Comparison of ENCODE assay signal across 8 cellular contexts in the genomic region with DNA sequence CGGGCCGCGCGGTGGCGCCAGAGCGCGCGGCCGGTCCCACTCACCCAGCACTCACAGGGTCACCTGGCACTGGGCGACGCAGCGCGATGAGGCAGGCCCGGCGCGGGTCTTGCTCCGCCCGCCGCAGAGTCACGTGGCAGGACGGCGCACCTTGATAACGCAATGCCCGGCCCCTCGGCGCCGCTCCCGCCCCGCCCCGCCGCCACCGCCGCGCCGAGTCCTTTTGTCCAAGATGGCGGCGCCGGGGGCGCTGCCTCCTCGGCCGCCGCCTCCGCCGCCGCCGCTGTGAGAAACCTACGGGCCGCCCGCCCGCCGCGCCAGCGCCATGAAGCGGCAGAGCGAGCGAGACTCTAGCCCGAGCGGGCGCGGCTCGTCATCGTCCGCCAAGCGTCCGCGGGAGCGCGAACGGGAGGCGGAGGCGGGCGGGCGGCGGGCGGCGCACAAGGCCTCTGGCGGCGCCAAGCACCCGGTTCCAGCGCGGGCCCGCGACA. TPM values are rescaled to one million over a fixed set of nuclear protein-coding genes. Genes with fewer than 3 reads are reported as not detected.
A peak's percentile ranks its signal among the peaks of the same experiment; 100 is the strongest.
DNase-seq lines count a peak whose midpoint lies in the region; TF ChIP-seq lines count a peak whose summit lies in the region.

RBM15B (plus strand) TSS at position 211 of the 491 bp plus-strand sequence; CDS start at position 326, 115 bp downstream.

- peak within 1 kb of the TSS; percentile 29 for H2AFZ ChIP-seq in neural cell (ENCODE audit: low read depth, low read length)

- no peaks in the 10 kb centered on the region for H3K27me3 ChIP-seq in neural cell (ENCODE audit: insufficient read depth, low read depth, low read length)
- no peaks in the 10 kb centered on the region for H3K27me3 ChIP-seq in stomach smooth muscle (ENCODE audit: control insufficient read depth in 1 of 2, insufficient read depth in 2 of 2, low read length in 2 of 2)

- H4K20me1 ChIP-seq in neural cell (ENCODE audit: insufficient read depth), result peaks cover 8% of the 10 kb centered on the region

- TF ChIP-seq CTCF in neural cell (IDR thresholded peaks at IDR 0.05; ENCODE audit: poor library complexity, severe bottlenecking), result peak; percentile 98

- no peaks in the 10 kb centered on the region for H3K9me2 ChIP-seq in neural cell (ENCODE audit: insufficient read depth, low read length)

- peaks cover 28% of the 10 kb centered on the region for H3K36me3 ChIP-seq in neural cell (ENCODE audit: insufficient read depth, low read length)
- H3K36me3 ChIP-seq in stomach smooth muscle (ENCODE audit: control insufficient read depth in 2 of 2, insufficient read depth in 2 of 2, low read length in 2 of 2), result peaks cover 40 to 48% of the 10 kb centered on the region in 2 donors

- peak; percentile 71 for TF ChIP-seq RAD21 in neural cell (conservative IDR thresholded peaks at IDR 0.05)

- H3K79me2 ChIP-seq in neural cell (replicated peaks; ENCODE audit: insufficient read depth, low read length), result peaks cover 39% of the 10 kb centered on the region

- H3K4me3 ChIP-seq in neural cell (ENCODE audit: low read length), result peak within 1 kb of the TSS; percentile 90
- peak within 1 kb of the TSS; percentile 54 to 78 for H3K4me3 ChIP-seq in stomach smooth muscle (ENCODE audit: low read length in 2 of 2)

- H3K9me3 ChIP-seq in neural cell (ENCODE audit: low read length), result no peaks in the 10 kb centered on the region
- no peaks in the 10 kb centered on the region for H3K9me3 ChIP-seq in stomach smooth muscle (ENCODE audit: control insufficient read depth in 2 of 2, low read length in 2 of 2)

- H3K4me2 ChIP-seq in neural cell (ENCODE audit: low read length), result peak within 1 kb of the TSS; percentile 69

- peak within 1 kb of the TSS; percentile 87 for H3K27ac ChIP-seq in neural cell (ENCODE audit: low read length)
- peak within 1 kb of the TSS; percentile 60 for H3K27ac ChIP-seq in stomach smooth muscle (ENCODE audit: low read length)

- peak within 1 kb of the TSS; percentile 88 for H3K9ac ChIP-seq in neural cell (ENCODE audit: low read length)
- H3K9ac ChIP-seq in stomach smooth muscle (ENCODE audit: low read length in 2 of 2), result peak within 1 kb of the TSS; percentile 54 to 72

- DNase-seq in ELF-1 (ENCODE audit: low read depth, low spot score), result peak; percentile 99
- peak; percentile 91 for DNase-seq in H4 (ENCODE audit: low spot score)
- DNase-seq in LoVo (ENCODE audit: low spot score), result peak; percentile 98
- DNase-seq in SHP77 (lab: John Stamatoyannopoulos, UW), result peak; percentile 91 to 92
- peak; percentile 99 for DNase-seq in activated effector memory CD4-positive, alpha-beta T cell treated with anti-CD3 and anti-CD28 coated beads, Interleukin-2, amount 50 U/mL, for 16 hours
- DNase-seq in fibroblast of the conjunctiva (ENCODE audit: low read depth), result peak; percentile 92

- peaks cover 5% of the 10 kb centered on the region for H3F3A ChIP-seq in neural cell (ENCODE audit: insufficient read depth, low read length, poor library complexity, severe bottlenecking)

- H3K4me1 ChIP-seq in stomach smooth muscle (ENCODE audit: control insufficient read depth, insufficient read depth, low read length), result peaks cover 61% of the 10 kb centered on the region

- TF ChIP-seq EP300 in neural cell (conservative IDR thresholded peaks at IDR 0.05; ENCODE audit: poor library complexity, severe bottlenecking), result peak; percentile 63

TF ChIP-seq in neural cell, 6 proteins besides CTCF, POLR2A, EP300 and RAD21:
- peak; percentile 68 for TF ChIP-seq TAF1 (IDR thresholded peaks at IDR 0.05; ENCODE audit: low read depth)
- TF ChIP-seq SMC3 (conservative IDR thresholded peaks at IDR 0.05; ENCODE audit: poor library complexity), result peak; percentile 80
- peak; percentile 88 for TF ChIP-seq POLR2AphosphoS5 (IDR thresholded peaks at IDR 0.05)
- no peak for TF ChIP-seq EZH2 (IDR thresholded peaks at IDR 0.05; ENCODE audit: borderline replicate concordance, insufficient read depth, low read length, poor library complexity, severe bottlenecking)
- peak; percentile 65 for TF ChIP-seq MXI1 (conservative IDR thresholded peaks at IDR 0.05; ENCODE audit: poor library complexity, severe bottlenecking)
- TF ChIP-seq, protein P1, sequence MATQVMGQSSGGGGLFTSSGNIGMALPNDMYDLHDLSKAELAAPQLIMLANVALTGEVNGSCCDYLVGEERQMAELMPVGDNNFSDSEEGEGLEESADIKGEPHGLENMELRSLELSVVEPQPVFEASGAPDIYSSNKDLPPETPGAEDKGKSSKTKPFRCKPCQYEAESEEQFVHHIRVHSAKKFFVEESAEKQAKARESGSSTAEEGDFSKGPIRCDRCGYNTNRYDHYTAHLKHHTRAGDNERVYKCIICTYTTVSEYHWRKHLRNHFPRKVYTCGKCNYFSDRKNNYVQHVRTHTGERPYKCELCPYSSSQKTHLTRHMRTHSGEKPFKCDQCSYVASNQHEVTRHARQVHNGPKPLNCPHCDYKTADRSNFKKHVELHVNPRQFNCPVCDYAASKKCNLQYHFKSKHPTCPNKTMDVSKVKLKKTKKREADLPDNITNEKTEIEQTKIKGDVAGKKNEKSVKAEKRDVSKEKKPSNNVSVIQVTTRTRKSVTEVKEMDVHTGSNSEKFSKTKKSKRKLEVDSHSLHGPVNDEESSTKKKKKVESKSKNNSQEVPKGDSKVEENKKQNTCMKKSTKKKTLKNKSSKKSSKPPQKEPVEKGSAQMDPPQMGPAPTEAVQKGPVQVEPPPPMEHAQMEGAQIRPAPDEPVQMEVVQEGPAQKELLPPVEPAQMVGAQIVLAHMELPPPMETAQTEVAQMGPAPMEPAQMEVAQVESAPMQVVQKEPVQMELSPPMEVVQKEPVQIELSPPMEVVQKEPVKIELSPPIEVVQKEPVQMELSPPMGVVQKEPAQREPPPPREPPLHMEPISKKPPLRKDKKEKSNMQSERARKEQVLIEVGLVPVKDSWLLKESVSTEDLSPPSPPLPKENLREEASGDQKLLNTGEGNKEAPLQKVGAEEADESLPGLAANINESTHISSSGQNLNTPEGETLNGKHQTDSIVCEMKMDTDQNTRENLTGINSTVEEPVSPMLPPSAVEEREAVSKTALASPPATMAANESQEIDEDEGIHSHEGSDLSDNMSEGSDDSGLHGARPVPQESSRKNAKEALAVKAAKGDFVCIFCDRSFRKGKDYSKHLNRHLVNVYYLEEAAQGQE (IDR thresholded peaks at IDR 0.05; ENCODE audit: borderline replicate concordance), result no peak

RNA-seq across cellular contexts. Expression of gene RBM15B, which starts in this region (rescaled TPM):
- 9.0 and 10.6 TPM in 2 replicates for total RNA-seq in H4 (2014; rRNA removed; shearing (Covaris generic))
- 24.1 and 27.4 TPM in 2 replicates for polyA plus RNA-seq in neural cell
- 65.9 and 73.0 TPM in 2 replicates for polyA minus RNA-seq in neural cell

Comparison
In these comparisons a context has a peak if more than half of its experiments do, and no peak if none do; other contexts are left out.
1. Peak in every context shown above with its lines: DNase-seq, H3K4me3 ChIP-seq and H3K27ac ChIP-seq.